1 cellular context compared by ENCODE assay signal in genomic region chr1:112722601-112723510, GRCh38.
TF ChIP-seq lines count a peak whose summit lies in the region.

No MANE protein-coding gene starts in this region.

TF ChIP-seq in HepG2, 621 proteins besides CTCF, POLR2A, EP300 and RAD21:
- TF ChIP-seq ZNF292 (CRISPR knock-in tag; IDR thresholded peaks at IDR 0.05; ENCODE audit: borderline replicate concordance, low read depth) (0 out of 2 replicates have a peak, but pooled peaks have one; percentile 31), ZNF746 (CRISPR knock-in tag; IDR thresholded peaks at IDR 0.05) (no peak), ZNF335 (CRISPR knock-in tag; IDR thresholded peaks at IDR 0.05) (no peak), BCLAF1 (IDR thresholded peaks at IDR 0.05) (no peak), PATZ1 (CRISPR knock-in tag; IDR thresholded peaks at IDR 0.05) (no peak), RFX3 (CRISPR knock-in tag; IDR thresholded peaks at IDR 0.05) (no peak), MXI1 (IDR thresholded peaks at IDR 0.05; ENCODE audit: borderline replicate concordance, low read depth, low read length) (no peak), ZNF687 (CRISPR knock-in tag; IDR thresholded peaks at IDR 0.05) (peak; percentile 62), ZNF235 (CRISPR knock-in tag; IDR thresholded peaks at IDR 0.05; ENCODE audit: borderline replicate concordance) (no peak), HOXD1 (CRISPR knock-in tag; IDR thresholded peaks at IDR 0.05) (no peak), MAX (IDR thresholded peaks at IDR 0.05) (0 out of 2 replicates have a peak, but pooled peaks have one; percentile 27), ZNF768 (CRISPR knock-in tag; IDR thresholded peaks at IDR 0.05) (peak; percentile 11; the same call in 1 of the 2 replicates), ZNF263 (CRISPR knock-in tag; IDR thresholded peaks at IDR 0.05) (peak; percentile 78), GTF2F1 (IDR thresholded peaks at IDR 0.05; ENCODE audit: low read length) (no peak), ZNF18 (CRISPR knock-in tag; IDR thresholded peaks at IDR 0.05; ENCODE audit: insufficient replicate concordance) (peak; percentile 30), HINFP (CRISPR knock-in tag; IDR thresholded peaks at IDR 0.05; ENCODE audit: low read depth) (no peak), TERF1 (CRISPR knock-in tag; IDR thresholded peaks at IDR 0.05) (no peak), ZNF205 (CRISPR knock-in tag; IDR thresholded peaks at IDR 0.05) (peak; percentile 72; the same call in 1 of the 2 replicates), MXD1 (CRISPR knock-in tag; IDR thresholded peaks at IDR 0.05) (no peak), XRCC5 (optimal IDR thresholded peaks at IDR 0.05; ENCODE audit: low read length) (peak; percentile 23), CENPX (CRISPR knock-in tag; IDR thresholded peaks at IDR 0.05) (no peak), ZNF598 (CRISPR knock-in tag; IDR thresholded peaks at IDR 0.05; ENCODE audit: borderline replicate concordance) (no peak), ZNF879 (CRISPR knock-in tag; IDR thresholded peaks at IDR 0.05) (no peak), GABPB1 (CRISPR knock-in tag; IDR thresholded peaks at IDR 0.05) (peak; percentile 43; the same call in 1 of the 2 replicates), ZNF790 (CRISPR knock-in tag; IDR thresholded peaks at IDR 0.05; ENCODE audit: borderline replicate concordance) (no peak), ZFP36L2 (CRISPR knock-in tag; IDR thresholded peaks at IDR 0.05) (no peak), ZNF282 (IDR thresholded peaks at IDR 0.05; ENCODE audit: partially characterized antibody) (no peak)
